Comparison of ENCODE assay signal across 2 cellular contexts in genomic region chr1:234600418-234601216, GRCh38.
A peak's percentile ranks its signal among the peaks of the same experiment; 100 is the strongest.
TF ChIP-seq lines count a peak whose summit lies in the region.

No MANE protein-coding gene starts in this region.

TF ChIP-seq in GM12878, 131 proteins besides CTCF, POLR2A, EP300 and RAD21 (continued from another document and continues in another):
- TF ChIP-seq SKIL (IDR thresholded peaks at IDR 0.05; ENCODE audit: low read depth, poor library complexity, severe bottlenecking) (peak; percentile 37), PML (IDR thresholded peaks at IDR 0.05; ENCODE audit: low read length) (no peak), ZNF207 (IDR thresholded peaks at IDR 0.05; ENCODE audit: borderline replicate concordance) (no peak), SRF (IDR thresholded peaks at IDR 0.05; ENCODE audit: low read depth in 2 of 2, low read length in 2 of 2) (no peak), IKZF2 (IDR thresholded peaks at IDR 0.05) (peak; percentile 75 to 83), MTA3 (IDR thresholded peaks at IDR 0.05; ENCODE audit: borderline replicate concordance, low read length) (peak; percentile 61; the same call in 1 of the 2 replicates), BMI1 (IDR thresholded peaks at IDR 0.05; ENCODE audit: borderline replicate concordance) (peak; percentile 46; the same call in 1 of the 2 replicates), HDAC6 (IDR thresholded peaks at IDR 0.05; ENCODE audit: unreplicated experiment) (no peak), PKNOX1 (IDR thresholded peaks at IDR 0.05) (0 out of 2 replicates have a peak, but pooled peaks have one; percentile 36), SMAD1 (IDR thresholded peaks at IDR 0.05; ENCODE audit: low read depth, partially characterized antibody) (peak; percentile 67), NBN (IDR thresholded peaks at IDR 0.05) (0 out of 2 replicates have a peak, but pooled peaks have one; percentile 60), CHD2 (IDR thresholded peaks at IDR 0.05; ENCODE audit: borderline replicate concordance, low read depth, low read length) (peak; percentile 45; the same call in 1 of the 2 replicates), ATF7 (IDR thresholded peaks at IDR 0.05; ENCODE audit: low read depth) (peak; percentile 56; the same call in 1 of the 2 replicates), SMARCA5 (IDR thresholded peaks at IDR 0.05) (peak; percentile 57; the same call in 1 of the 2 replicates), RELA (IDR thresholded peaks at IDR 0.05; ENCODE audit: borderline replicate concordance, partially characterized antibody) (no peak), RUNX3 (IDR thresholded peaks at IDR 0.05; ENCODE audit: low read length) (peak; percentile 63; the same call in 1 of the 2 replicates), IKZF1 (conservative IDR thresholded peaks at IDR 0.05) (peak; percentile 50; the same call in 1 of the 2 replicates), TARDBP (IDR thresholded peaks at IDR 0.05; ENCODE audit: borderline replicate concordance) (no peak), E2F8 (IDR thresholded peaks at IDR 0.05; ENCODE audit: low read depth, partially characterized antibody) (peak; percentile 40), PAX8 (IDR thresholded peaks at IDR 0.05) (no peak), BHLHE40 (IDR thresholded peaks at IDR 0.05; ENCODE audit: borderline replicate concordance in 1 of 2, low read depth in 2 of 2, low read length in 1 of 2) (0 out of 4 replicates have a peak, but pooled peaks of 1 of the 2 experiments have one; percentile 28), RELB (IDR thresholded peaks at IDR 0.05; ENCODE audit: low read depth) (peak; percentile 76)

TF ChIP-seq in HEK293T, 16 proteins besides CTCF, POLR2A, EP300 and RAD21 (continued from another document):
- TF ChIP-seq PKNOX1 (IDR thresholded peaks at IDR 0.05): no peak
- TF ChIP-seq LEF1 (IDR thresholded peaks at IDR 0.05; ENCODE audit: borderline replicate concordance): no peak
- no peak for TF ChIP-seq L3MBTL2 (conservative IDR thresholded peaks at IDR 0.05)
- TF ChIP-seq ARNT (IDR thresholded peaks at IDR 0.05): no peak
- TF ChIP-seq CTBP1 (IDR thresholded peaks at IDR 0.05; ENCODE audit: borderline replicate concordance): no peak
- TF ChIP-seq FOXA1 (IDR thresholded peaks at IDR 0.05): no peak
